1 cellular context compared by ENCODE assay signal in the genomic region with DNA sequence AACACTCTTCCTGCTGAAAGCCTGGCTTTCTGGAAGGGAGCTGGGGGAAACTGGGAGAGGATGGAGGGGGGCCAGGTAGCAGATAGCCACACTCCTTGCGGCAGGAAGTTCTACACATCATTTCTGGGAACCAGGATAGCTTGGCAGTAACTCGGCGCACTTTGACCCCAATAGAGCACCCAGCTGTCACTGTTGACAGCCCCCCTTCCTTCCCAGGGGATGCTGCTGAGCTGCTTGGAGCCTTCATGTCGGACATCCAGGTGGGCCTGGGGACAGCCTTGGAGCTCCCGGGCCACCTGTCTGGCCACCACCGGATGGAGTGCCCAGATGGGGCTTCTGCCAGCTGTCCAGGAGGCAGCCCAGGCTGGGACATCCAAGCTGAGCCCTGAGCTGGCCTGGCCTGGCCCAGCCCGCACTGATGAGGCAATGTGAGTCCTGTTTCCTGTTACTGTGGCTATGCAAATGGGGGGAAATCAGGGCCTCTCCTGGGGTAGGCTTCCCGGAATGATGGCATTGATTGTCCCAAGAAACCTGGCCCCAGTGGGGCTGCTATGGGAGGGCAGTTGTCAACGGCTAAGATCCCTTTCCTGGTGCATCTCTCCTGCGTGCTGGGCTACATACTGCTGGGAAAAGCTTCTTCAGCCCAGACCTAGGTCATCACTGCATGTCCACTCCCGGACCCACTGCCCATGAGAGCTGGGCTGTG.
TF ChIP-seq lines count a peak whose summit lies in the region.

No MANE protein-coding gene starts in this region.

TF ChIP-seq in HepG2, 621 proteins besides CTCF, POLR2A, EP300 and RAD21 (continued from another document and continues in another):
- TF ChIP-seq RBM22 (optimal IDR thresholded peaks at IDR 0.05; ENCODE audit: low read length) (no peak), GATAD2A (CRISPR knock-in tag; IDR thresholded peaks at IDR 0.05) (peak; percentile 73), DNMT3B (CRISPR knock-in tag; conservative IDR thresholded peaks at IDR 0.05) (peak; percentile 77; the same call in 1 of the 2 replicates), KLF12 (CRISPR knock-in tag; IDR thresholded peaks at IDR 0.05; ENCODE audit: borderline replicate concordance) (no peak), TARDBP (CRISPR knock-in tag; IDR thresholded peaks at IDR 0.05) (no peak), RFX1 (IDR thresholded peaks at IDR 0.05) (no peak), ZNF644 (CRISPR knock-in tag; IDR thresholded peaks at IDR 0.05; ENCODE audit: low read depth) (peak; percentile 24; the same call in 1 of the 2 replicates), ZNF34 (CRISPR knock-in tag; IDR thresholded peaks at IDR 0.05; ENCODE audit: borderline replicate concordance) (peak; percentile 39; the same call in 1 of the 2 replicates), SOX6 (IDR thresholded peaks at IDR 0.05) (no peak), SOX6 (CRISPR knock-in tag; IDR thresholded peaks at IDR 0.05) (peak; percentile 42; the same call in 1 of the 2 replicates), THYN1 (CRISPR knock-in tag; IDR thresholded peaks at IDR 0.05; ENCODE audit: borderline replicate concordance, low read depth) (no peak), RARA (CRISPR knock-in tag; IDR thresholded peaks at IDR 0.05) (peak; percentile 48; the same call in 1 of the 2 replicates), ZSCAN21 (CRISPR knock-in tag; IDR thresholded peaks at IDR 0.05; ENCODE audit: borderline replicate concordance) (peak; percentile 36; the same call in 1 of the 2 replicates), EEA1 (CRISPR knock-in tag; IDR thresholded peaks at IDR 0.05; ENCODE audit: borderline replicate concordance) (no peak), SP2 (CRISPR knock-in tag; IDR thresholded peaks at IDR 0.05) (no peak), NCOA2 (CRISPR knock-in tag; IDR thresholded peaks at IDR 0.05) (peak; percentile 64), SNAI1 (CRISPR knock-in tag; IDR thresholded peaks at IDR 0.05; ENCODE audit: borderline replicate concordance) (no peak), BCL6 (CRISPR knock-in tag; IDR thresholded peaks at IDR 0.05) (peak; percentile 46), FOXO1 (CRISPR knock-in tag; IDR thresholded peaks at IDR 0.05) (peak; percentile 30; the same call in 1 of the 2 replicates), HMG20B (CRISPR knock-in tag; conservative IDR thresholded peaks at IDR 0.05) (no peak), ZNF746 (CRISPR knock-in tag; IDR thresholded peaks at IDR 0.05) (no peak), ZNF329 (CRISPR knock-in tag; IDR thresholded peaks at IDR 0.05; ENCODE audit: low read depth) (0 out of 2 replicates have a peak, but pooled peaks have one; percentile 45), FOXP1 (IDR thresholded peaks at IDR 0.05) (no peak), FOXP1 (CRISPR knock-in tag; IDR thresholded peaks at IDR 0.05) (peak; percentile 24; the same call in 1 of the 2 replicates), ZNF501 (CRISPR knock-in tag; IDR thresholded peaks at IDR 0.05) (no peak), ZNF761 (CRISPR knock-in tag; conservative IDR thresholded peaks at IDR 0.05) (no peak), ZNF138 (CRISPR knock-in tag; IDR thresholded peaks at IDR 0.05; ENCODE audit: low read depth) (no peak), KLF16 (CRISPR knock-in tag; IDR thresholded peaks at IDR 0.05) (peak in 1 of 2 experiments; percentile 61; a peak in 2 of 4 replicates), ZKSCAN8 (CRISPR knock-in tag; IDR thresholded peaks at IDR 0.05; ENCODE audit: borderline replicate concordance) (no peak), ZMYM3 (CRISPR knock-in tag; IDR thresholded peaks at IDR 0.05) (no peak), KLF15 (CRISPR knock-in tag; IDR thresholded peaks at IDR 0.05; ENCODE audit: borderline replicate concordance) (no peak), ZNF350 (CRISPR knock-in tag; IDR thresholded peaks at IDR 0.05; ENCODE audit: borderline replicate concordance, low read depth) (peak; percentile 76; the same call in 1 of the 2 replicates), HHEX (CRISPR knock-in tag; IDR thresholded peaks at IDR 0.05) (peak; percentile 42; the same call in 1 of the 2 replicates), CENPX (CRISPR knock-in tag; IDR thresholded peaks at IDR 0.05) (no peak), ARID2 (CRISPR knock-in tag; IDR thresholded peaks at IDR 0.05; ENCODE audit: borderline replicate concordance) (no peak), PCBP2 (optimal IDR thresholded peaks at IDR 0.05; ENCODE audit: low read depth, low read length, poor library complexity, severe bottlenecking) (peak; percentile 21), YEATS2 (CRISPR knock-in tag; IDR thresholded peaks at IDR 0.05; ENCODE audit: borderline replicate concordance) (no peak)
- TF ChIP-seq, protein P1, sequence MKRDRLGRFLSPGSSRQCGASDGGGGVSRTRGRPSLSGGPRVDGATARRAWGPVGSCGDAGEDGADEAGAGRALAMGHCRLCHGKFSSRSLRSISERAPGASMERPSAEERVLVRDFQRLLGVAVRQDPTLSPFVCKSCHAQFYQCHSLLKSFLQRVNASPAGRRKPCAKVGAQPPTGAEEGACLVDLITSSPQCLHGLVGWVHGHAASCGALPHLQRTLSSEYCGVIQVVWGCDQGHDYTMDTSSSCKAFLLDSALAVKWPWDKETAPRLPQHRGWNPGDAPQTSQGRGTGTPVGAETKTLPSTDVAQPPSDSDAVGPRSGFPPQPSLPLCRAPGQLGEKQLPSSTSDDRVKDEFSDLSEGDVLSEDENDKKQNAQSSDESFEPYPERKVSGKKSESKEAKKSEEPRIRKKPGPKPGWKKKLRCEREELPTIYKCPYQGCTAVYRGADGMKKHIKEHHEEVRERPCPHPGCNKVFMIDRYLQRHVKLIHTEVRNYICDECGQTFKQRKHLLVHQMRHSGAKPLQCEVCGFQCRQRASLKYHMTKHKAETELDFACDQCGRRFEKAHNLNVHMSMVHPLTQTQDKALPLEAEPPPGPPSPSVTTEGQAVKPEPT (CRISPR knock-in tag; IDR thresholded peaks at IDR 0.05; ENCODE audit: low read depth): no peak
- TF ChIP-seq, protein P2, sequence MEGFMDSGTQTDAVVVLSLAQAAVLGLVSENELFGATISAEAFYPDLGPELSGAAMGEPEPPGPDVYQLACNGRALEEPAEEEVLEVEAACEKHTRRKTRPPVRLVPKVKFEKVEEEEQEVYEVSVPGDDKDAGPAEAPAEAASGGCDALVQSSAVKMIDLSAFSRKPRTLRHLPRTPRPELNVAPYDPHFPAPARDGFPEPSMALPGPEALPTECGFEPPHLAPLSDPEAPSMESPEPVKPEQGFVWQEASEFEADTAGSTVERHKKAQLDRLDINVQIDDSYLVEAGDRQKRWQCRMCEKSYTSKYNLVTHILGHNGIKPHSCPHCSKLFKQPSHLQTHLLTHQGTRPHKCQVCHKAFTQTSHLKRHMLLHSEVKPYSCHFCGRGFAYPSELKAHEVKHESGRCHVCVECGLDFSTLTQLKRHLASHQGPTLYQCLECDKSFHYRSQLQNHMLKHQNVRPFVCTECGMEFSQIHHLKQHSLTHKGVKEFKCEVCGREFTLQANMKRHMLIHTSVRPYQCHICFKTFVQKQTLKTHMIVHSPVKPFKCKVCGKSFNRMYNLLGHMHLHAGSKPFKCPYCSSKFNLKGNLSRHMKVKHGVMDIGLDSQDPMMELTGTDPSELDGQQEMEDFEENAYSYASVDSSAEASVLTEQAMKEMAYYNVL (CRISPR knock-in tag; IDR thresholded peaks at IDR 0.05; ENCODE audit: borderline replicate concordance): no peak
- TF ChIP-seq, protein P3, sequence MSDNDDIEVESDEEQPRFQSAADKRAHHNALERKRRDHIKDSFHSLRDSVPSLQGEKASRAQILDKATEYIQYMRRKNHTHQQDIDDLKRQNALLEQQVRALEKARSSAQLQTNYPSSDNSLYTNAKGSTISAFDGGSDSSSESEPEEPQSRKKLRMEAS (IDR thresholded peaks at IDR 0.05): peak; percentile 23
- TF ChIP-seq, protein P4, sequence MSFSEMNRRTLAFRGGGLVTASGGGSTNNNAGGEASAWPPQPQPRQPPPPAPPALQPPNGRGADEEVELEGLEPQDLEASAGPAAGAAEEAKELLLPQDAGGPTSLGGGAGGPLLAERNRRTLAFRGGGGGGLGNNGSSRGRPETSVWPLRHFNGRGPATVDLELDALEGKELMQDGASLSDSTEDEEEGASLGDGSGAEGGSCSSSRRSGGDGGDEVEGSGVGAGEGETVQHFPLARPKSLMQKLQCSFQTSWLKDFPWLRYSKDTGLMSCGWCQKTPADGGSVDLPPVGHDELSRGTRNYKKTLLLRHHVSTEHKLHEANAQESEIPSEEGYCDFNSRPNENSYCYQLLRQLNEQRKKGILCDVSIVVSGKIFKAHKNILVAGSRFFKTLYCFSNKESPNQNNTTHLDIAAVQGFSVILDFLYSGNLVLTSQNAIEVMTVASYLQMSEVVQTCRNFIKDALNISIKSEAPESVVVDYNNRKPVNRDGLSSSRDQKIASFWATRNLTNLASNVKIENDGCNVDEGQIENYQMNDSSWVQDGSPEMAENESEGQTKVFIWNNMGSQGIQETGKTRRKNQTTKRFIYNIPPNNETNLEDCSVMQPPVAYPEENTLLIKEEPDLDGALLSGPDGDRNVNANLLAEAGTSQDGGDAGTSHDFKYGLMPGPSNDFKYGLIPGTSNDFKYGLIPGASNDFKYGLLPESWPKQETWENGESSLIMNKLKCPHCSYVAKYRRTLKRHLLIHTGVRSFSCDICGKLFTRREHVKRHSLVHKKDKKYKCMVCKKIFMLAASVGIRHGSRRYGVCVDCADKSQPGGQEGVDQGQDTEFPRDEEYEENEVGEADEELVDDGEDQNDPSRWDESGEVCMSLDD (CRISPR knock-in tag; IDR thresholded peaks at IDR 0.05; ENCODE audit: borderline replicate concordance): 0 out of 2 replicates have a peak, but pooled peaks have one; percentile 52
- TF ChIP-seq, protein P5, sequence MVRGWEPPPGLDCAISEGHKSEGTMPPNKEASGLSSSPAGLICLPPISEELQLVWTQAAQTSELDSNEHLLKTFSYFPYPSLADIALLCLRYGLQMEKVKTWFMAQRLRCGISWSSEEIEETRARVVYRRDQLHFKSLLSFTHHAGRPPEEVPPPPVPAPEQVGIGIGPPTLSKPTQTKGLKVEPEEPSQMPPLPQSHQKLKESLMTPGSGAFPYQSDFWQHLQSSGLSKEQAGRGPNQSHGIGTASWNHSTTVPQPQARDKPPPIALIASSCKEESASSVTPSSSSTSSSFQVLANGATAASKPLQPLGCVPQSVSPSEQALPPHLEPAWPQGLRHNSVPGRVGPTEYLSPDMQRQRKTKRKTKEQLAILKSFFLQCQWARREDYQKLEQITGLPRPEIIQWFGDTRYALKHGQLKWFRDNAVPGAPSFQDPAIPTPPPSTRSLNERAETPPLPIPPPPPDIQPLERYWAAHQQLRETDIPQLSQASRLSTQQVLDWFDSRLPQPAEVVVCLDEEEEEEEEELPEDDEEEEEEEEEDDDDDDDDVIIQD (CRISPR knock-in tag; IDR thresholded peaks at IDR 0.05; ENCODE audit: low read depth): 0 out of 2 replicates have a peak, but pooled peaks have one; percentile 13
- TF ChIP-seq, protein P6, sequence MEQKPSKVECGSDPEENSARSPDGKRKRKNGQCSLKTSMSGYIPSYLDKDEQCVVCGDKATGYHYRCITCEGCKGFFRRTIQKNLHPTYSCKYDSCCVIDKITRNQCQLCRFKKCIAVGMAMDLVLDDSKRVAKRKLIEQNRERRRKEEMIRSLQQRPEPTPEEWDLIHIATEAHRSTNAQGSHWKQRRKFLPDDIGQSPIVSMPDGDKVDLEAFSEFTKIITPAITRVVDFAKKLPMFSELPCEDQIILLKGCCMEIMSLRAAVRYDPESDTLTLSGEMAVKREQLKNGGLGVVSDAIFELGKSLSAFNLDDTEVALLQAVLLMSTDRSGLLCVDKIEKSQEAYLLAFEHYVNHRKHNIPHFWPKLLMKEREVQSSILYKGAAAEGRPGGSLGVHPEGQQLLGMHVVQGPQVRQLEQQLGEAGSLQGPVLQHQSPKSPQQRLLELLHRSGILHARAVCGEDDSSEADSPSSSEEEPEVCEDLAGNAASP (CRISPR knock-in tag; IDR thresholded peaks at IDR 0.05; ENCODE audit: borderline replicate concordance): 0 out of 2 replicates have a peak, but pooled peaks have one; percentile 15
- TF ChIP-seq, protein P7, sequence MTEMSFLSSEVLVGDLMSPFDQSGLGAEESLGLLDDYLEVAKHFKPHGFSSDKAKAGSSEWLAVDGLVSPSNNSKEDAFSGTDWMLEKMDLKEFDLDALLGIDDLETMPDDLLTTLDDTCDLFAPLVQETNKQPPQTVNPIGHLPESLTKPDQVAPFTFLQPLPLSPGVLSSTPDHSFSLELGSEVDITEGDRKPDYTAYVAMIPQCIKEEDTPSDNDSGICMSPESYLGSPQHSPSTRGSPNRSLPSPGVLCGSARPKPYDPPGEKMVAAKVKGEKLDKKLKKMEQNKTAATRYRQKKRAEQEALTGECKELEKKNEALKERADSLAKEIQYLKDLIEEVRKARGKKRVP (CRISPR knock-in tag; IDR thresholded peaks at IDR 0.05): peak in 1 of 2 experiments; percentile 53; a peak in 1 of 4 replicates
- TF ChIP-seq, protein P8, sequence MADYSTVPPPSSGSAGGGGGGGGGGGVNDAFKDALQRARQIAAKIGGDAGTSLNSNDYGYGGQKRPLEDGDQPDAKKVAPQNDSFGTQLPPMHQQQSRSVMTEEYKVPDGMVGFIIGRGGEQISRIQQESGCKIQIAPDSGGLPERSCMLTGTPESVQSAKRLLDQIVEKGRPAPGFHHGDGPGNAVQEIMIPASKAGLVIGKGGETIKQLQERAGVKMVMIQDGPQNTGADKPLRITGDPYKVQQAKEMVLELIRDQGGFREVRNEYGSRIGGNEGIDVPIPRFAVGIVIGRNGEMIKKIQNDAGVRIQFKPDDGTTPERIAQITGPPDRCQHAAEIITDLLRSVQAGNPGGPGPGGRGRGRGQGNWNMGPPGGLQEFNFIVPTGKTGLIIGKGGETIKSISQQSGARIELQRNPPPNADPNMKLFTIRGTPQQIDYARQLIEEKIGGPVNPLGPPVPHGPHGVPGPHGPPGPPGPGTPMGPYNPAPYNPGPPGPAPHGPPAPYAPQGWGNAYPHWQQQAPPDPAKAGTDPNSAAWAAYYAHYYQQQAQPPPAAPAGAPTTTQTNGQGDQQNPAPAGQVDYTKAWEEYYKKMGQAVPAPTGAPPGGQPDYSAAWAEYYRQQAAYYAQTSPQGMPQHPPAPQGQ (CRISPR knock-in tag; IDR thresholded peaks at IDR 0.05; ENCODE audit: borderline replicate concordance): 0 out of 2 replicates have a peak, but pooled peaks have one; percentile 44
- TF ChIP-seq, protein P9, sequence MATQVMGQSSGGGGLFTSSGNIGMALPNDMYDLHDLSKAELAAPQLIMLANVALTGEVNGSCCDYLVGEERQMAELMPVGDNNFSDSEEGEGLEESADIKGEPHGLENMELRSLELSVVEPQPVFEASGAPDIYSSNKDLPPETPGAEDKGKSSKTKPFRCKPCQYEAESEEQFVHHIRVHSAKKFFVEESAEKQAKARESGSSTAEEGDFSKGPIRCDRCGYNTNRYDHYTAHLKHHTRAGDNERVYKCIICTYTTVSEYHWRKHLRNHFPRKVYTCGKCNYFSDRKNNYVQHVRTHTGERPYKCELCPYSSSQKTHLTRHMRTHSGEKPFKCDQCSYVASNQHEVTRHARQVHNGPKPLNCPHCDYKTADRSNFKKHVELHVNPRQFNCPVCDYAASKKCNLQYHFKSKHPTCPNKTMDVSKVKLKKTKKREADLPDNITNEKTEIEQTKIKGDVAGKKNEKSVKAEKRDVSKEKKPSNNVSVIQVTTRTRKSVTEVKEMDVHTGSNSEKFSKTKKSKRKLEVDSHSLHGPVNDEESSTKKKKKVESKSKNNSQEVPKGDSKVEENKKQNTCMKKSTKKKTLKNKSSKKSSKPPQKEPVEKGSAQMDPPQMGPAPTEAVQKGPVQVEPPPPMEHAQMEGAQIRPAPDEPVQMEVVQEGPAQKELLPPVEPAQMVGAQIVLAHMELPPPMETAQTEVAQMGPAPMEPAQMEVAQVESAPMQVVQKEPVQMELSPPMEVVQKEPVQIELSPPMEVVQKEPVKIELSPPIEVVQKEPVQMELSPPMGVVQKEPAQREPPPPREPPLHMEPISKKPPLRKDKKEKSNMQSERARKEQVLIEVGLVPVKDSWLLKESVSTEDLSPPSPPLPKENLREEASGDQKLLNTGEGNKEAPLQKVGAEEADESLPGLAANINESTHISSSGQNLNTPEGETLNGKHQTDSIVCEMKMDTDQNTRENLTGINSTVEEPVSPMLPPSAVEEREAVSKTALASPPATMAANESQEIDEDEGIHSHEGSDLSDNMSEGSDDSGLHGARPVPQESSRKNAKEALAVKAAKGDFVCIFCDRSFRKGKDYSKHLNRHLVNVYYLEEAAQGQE (IDR thresholded peaks at IDR 0.05; ENCODE audit: borderline replicate concordance in 1 of 2, low read depth in 1 of 2, low read length in 2 of 2): no peak
